30 cellular contexts compared by ENCODE assay signal in genomic region chr2:123768233-123768632, GRCh38.
"Had no signal": no experiment of that assay in that cellular context is flagged by ENCODE, and none has a peak within 500 bp of the region (broad histone marks: within the 10 kb centered on the region; RNA-seq: fewer than 3 reads in every experiment).

No MANE protein-coding gene starts in this region.

- H3K27ac ChIP-seq: neutrophil, pancreas, prostate gland, skin epidermis, spleen, stomach, thoracic aorta, thyroid gland, tibial nerve, upper lobe of left lung, vagina had no signal

- H3K27ac Mint-ChIP-seq: naive thymus-derived CD8-positive, alpha-beta T cell; natural killer cell treated with Interleukin-12 subunit alpha and Interleukin-12 subunit beta and Interleukin-15 and Interleukin-18, amount 100 ng/mL, for 72 hours; nephron progenitor cell; stimulated activated memory B cell treated with anti-CD40 and anti-IgM and Interleukin-4, amounts not matched to agents 10 μg/mL and 1 μg/mL and 100 μg/mL, for 72 hours; stimulated activated naive CD8-positive, alpha-beta T cell treated with anti-CD3 and anti-CD28 coated beads, Interleukin-15, Interleukin-2, amounts not matched to agents 100 ng/mL and 50 ng/mL, for 24 hours had no signal

- H3K9me3 ChIP-seq: neutrophil, pancreas, prostate gland, stomach, thoracic aorta, thyroid gland, upper lobe of left lung, vagina had no signal

- H3K36me3 ChIP-seq: neutrophil, pancreas, prostate gland, spleen, stomach, thoracic aorta, thyroid gland, tibial nerve, upper lobe of left lung, vagina had no signal

- H3K4me2 ChIP-seq: smooth muscle cell had no signal

- H3K27me3 Mint-ChIP-seq: naive thymus-derived CD8-positive, alpha-beta T cell; natural killer cell treated with Interleukin-12 subunit alpha and Interleukin-12 subunit beta and Interleukin-15 and Interleukin-18, amount 100 ng/mL, for 72 hours; stimulated activated memory B cell treated with anti-CD40 and anti-IgM and Interleukin-4, amounts not matched to agents 10 μg/mL and 1 μg/mL and 100 μg/mL, for 72 hours; stimulated activated naive CD8-positive, alpha-beta T cell treated with anti-CD3 and anti-CD28 coated beads, Interleukin-15, Interleukin-2, amounts not matched to agents 100 ng/mL and 50 ng/mL, for 24 hours had no signal

- DNase-seq: naive thymus-derived CD8-positive, alpha-beta T cell; nephron progenitor cell; nucleus accumbens; pancreas; retina; right cardiac atrium; spleen; stimulated activated CD4-positive, alpha-beta T cell treated with anti-CD3 and anti-CD28 coated beads, Interleukin-12 subunit alpha, Interleukin-12 subunit beta, amount 100 ng/mL, for 4 hours; stimulated activated CD4-positive, alpha-beta T cell treated with anti-CD3 and anti-CD28 coated beads, Interleukin-1b, Interleukin-23, amount 100 ng/mL, for 48 hours; stimulated activated CD4-positive, alpha-beta T cell treated with anti-CD3 and anti-CD28 coated beads, Interleukin-4, amount 100 ng/mL, for 1 hour; stimulated activated CD4-positive, alpha-beta T cell treated with anti-CD3 and anti-CD28 coated beads, Interleukin-4, amount 100 ng/mL, for 4 hours; stimulated activated CD8-positive, alpha-beta memory T cell treated with anti-CD3 and anti-CD28 coated beads, Interleukin-4, amount 100 ng/mL, for 48 hours; stimulated activated naive CD4-positive, alpha-beta T cell treated with Interleukin-2 at 50 U/mL for 16 hours; stomach; thyroid gland; trophoblast cell; upper lobe of left lung had no signal

- H3K4me1 Mint-ChIP-seq: naive thymus-derived CD8-positive, alpha-beta T cell; nephron progenitor cell; neural crest cell; stimulated activated memory B cell treated with anti-CD40 and anti-IgM and Interleukin-4, amounts not matched to agents 10 μg/mL and 1 μg/mL and 100 μg/mL, for 72 hours had no signal

- H3K36me3 Mint-ChIP-seq: naive thymus-derived CD8-positive, alpha-beta T cell; stimulated activated memory B cell treated with anti-CD40 and anti-IgM and Interleukin-4, amounts not matched to agents 10 μg/mL and 1 μg/mL and 100 μg/mL, for 72 hours had no signal

- H3K4me3 ChIP-seq: pancreas, prostate gland, skin epidermis, smooth muscle cell, spleen, stomach, thoracic aorta, thyroid gland, tibial nerve, upper lobe of left lung, vagina had no signal

- H3K27me3 ChIP-seq: neutrophil, pancreas, spleen, stomach, thyroid gland, tibial nerve, upper lobe of left lung, vagina had no signal

- H3K4me1 ChIP-seq: pancreas, prostate gland, spleen, stomach, thyroid gland, tibial nerve, upper lobe of left lung, vagina had no signal

- H3K4me3 Mint-ChIP-seq: naive thymus-derived CD8-positive, alpha-beta T cell; natural killer cell treated with Interleukin-12 subunit alpha and Interleukin-12 subunit beta and Interleukin-15 and Interleukin-18, amount 100 ng/mL, for 72 hours; nephron progenitor cell; neural crest cell; stimulated activated memory B cell treated with anti-CD40 and anti-IgM and Interleukin-4, amounts not matched to agents 10 μg/mL and 1 μg/mL and 100 μg/mL, for 72 hours; stimulated activated naive CD8-positive, alpha-beta T cell treated with anti-CD3 and anti-CD28 coated beads, Interleukin-15, Interleukin-2, amounts not matched to agents 100 ng/mL and 50 ng/mL, for 24 hours had no signal

- FAIRE-seq: pancreas, urothelium cell line had no signal

- ATAC-seq: naive thymus-derived CD8-positive, alpha-beta T cell; natural killer cell treated with Interleukin-12 subunit alpha and Interleukin-12 subunit beta and Interleukin-15 and Interleukin-18, amount 100 ng/mL, for 72 hours; pancreas; right cardiac atrium; sciatic nerve; stimulated activated memory B cell treated with anti-CD40 and anti-IgM and Interleukin-4, amounts not matched to agents 10 μg/mL and 1 μg/mL and 100 μg/mL, for 72 hours had no signal
